31 cellular contexts compared by ENCODE assay signal in genomic region chr3:23452408-23452807, GRCh38.
DNase-seq lines count a peak whose midpoint lies in the region; TF ChIP-seq lines count a peak whose summit lies in the region.
"Had no signal": no experiment of that assay in that cellular context is flagged by ENCODE, and none has a peak within 500 bp of the region (broad histone marks: within the 10 kb centered on the region; RNA-seq: fewer than 3 reads in every experiment).

No MANE protein-coding gene starts in this region.

- no peak overlapping the region for H3K27ac ChIP-seq in HEK293 (ENCODE audit: extremely low read depth, low read depth, low read length)
- H3K27ac ChIP-seq: 22Rv1; A549; BLaER1; BLaER1 treated with 17β-estradiol and CSF1 and Interleukin-3, amounts not matched to agents 10 nM and 100 nM; C4-2B had no signal

- H3K4me1 Mint-ChIP-seq in activated CD4-positive, alpha-beta T cell treated with anti-CD3 and anti-CD28 coated beads, Interleukin-2, amount 10 ng/mL, durations not matched to agents 24 days and 14 days = no peaks in the 10 kb centered on the region
- H3K4me1 Mint-ChIP-seq: CD4-positive, alpha-beta memory T cell; CD8-positive, alpha-beta memory T cell had no signal

- intact Hi-C loops in activated CD4-positive, alpha-beta T cell treated with anti-CD3 and anti-CD28 coated beads, Interleukin-2, amount 10 ng/mL, durations not matched to agents 24 days and 14 days (cut with micrococcal nuclease) = no loop called here

- peaks cover 1% of the 10 kb centered on the region for H3K27me3 Mint-ChIP-seq in activated CD4-positive, alpha-beta T cell treated with anti-CD3 and anti-CD28 coated beads, Interleukin-2, amount 10 ng/mL, durations not matched to agents 24 days and 14 days
- H3K27me3 Mint-ChIP-seq: B cell; CD4-positive, alpha-beta memory T cell; CD4-positive, alpha-beta T cell; CD4-positive, CD25-positive, alpha-beta regulatory T cell had no signal

- peaks cover 9% of the 10 kb centered on the region for H3K4me1 ChIP-seq in HEK293 (ENCODE audit: control insufficient read depth, insufficient read depth, low read length)
- H3K4me1 ChIP-seq: BE2C, BLaER1 had no signal

- DNase-seq in activated CD4-positive, alpha-beta T cell treated with anti-CD3 and anti-CD28 coated beads, Interleukin-2, amount 10 ng/mL, durations not matched to agents 24 days and 14 days = peak; percentile 9
- DNase-seq in activated CD4-positive, alpha-beta T cell treated with anti-CD3 and anti-CD28 coated beads for 1 hour = no peak
- DNase-seq in NCI-H2196 (lab: John Stamatoyannopoulos, UW; ENCODE audit: unreplicated experiment) = no peak
- DNase-seq: 8988T; ACHN; AML-193; BE2C; C1 segment of cervical spinal cord; Caco-2; Calu3; CD4-positive, alpha-beta memory T cell; CD4-positive, alpha-beta T cell; CD4-positive, CD25-positive, alpha-beta regulatory T cell; CD8-positive, alpha-beta memory T cell; CD8-positive, alpha-beta T cell; COR-L47; DMS 273 treated with DMSO at 0.1 percent for 48 hours; DMS153; DMS53; DMS79; DMS79 treated with DMSO at 0.1 percent for 48 hours; DND-41; EL had no signal

- H3K9me3 ChIP-seq in HEK293 (ENCODE audit: control insufficient read depth, insufficient read depth, low read depth, low read length) = no peaks in the 10 kb centered on the region
- H3K9me3 ChIP-seq: A549, BE2C, Caco-2 had no signal

- H3K4me3 ChIP-seq in HEK293 (ENCODE audit: low read depth, low read length) = no peak overlapping the region
- H3K4me3 ChIP-seq: A549; BLaER1; BLaER1 treated with 17β-estradiol and CSF1 and Interleukin-3, amounts not matched to agents 10 nM and 100 nM had no signal

- POLR2A ChIA-PET in HEK293 (lab: Yijun Ruan, JAX) = no interaction called here

- no peaks in the 10 kb centered on the region for H3K36me3 Mint-ChIP-seq in activated CD4-positive, alpha-beta T cell treated with anti-CD3 and anti-CD28 coated beads, Interleukin-2, amount 10 ng/mL, durations not matched to agents 24 days and 14 days (ENCODE audit: low read depth)
- H3K36me3 Mint-ChIP-seq: CD4-positive, alpha-beta memory T cell; CD4-positive, CD25-positive, alpha-beta regulatory T cell; CD8-positive, alpha-beta memory T cell; CD8-positive, alpha-beta T cell had no signal

- H3K27ac Mint-ChIP-seq in activated CD4-positive, alpha-beta T cell treated with anti-CD3 and anti-CD28 coated beads, Interleukin-2, amount 10 ng/mL, durations not matched to agents 24 days and 14 days = no peak overlapping the region
- H3K27ac Mint-ChIP-seq: B cell; CD14-positive monocyte; CD4-positive, alpha-beta memory T cell; CD4-positive, alpha-beta T cell; CD4-positive, CD25-positive, alpha-beta regulatory T cell; CD8-positive, alpha-beta T cell had no signal

- H3K4me3 Mint-ChIP-seq in activated CD4-positive, alpha-beta T cell treated with anti-CD3 and anti-CD28 coated beads, Interleukin-2, amount 10 ng/mL, durations not matched to agents 24 days and 14 days = no peak overlapping the region
- H3K4me3 Mint-ChIP-seq: B cell; CD14-positive monocyte; CD4-positive, alpha-beta memory T cell; CD4-positive, alpha-beta T cell; CD4-positive, CD25-positive, alpha-beta regulatory T cell; CD8-positive, alpha-beta memory T cell; CD8-positive, alpha-beta T cell had no signal

- no peaks in the 10 kb centered on the region for H3K36me3 ChIP-seq in HEK293 (ENCODE audit: control insufficient read depth in 2 of 2, insufficient read depth in 1 of 2, low read length in 2 of 2)
- H3K36me3 ChIP-seq: BE2C had no signal

- CTCF ChIA-PET in HEK293 (lab: Yijun Ruan, JAX) = interaction anchor here (0.7 kb wide), 1 partner anchor 300 kb away, joined by 4 read pairs; no protein-coding TSS in a partner anchor

- no peaks in the 10 kb centered on the region for H3K9me3 Mint-ChIP-seq in activated CD4-positive, alpha-beta T cell treated with anti-CD3 and anti-CD28 coated beads, Interleukin-2, amount 10 ng/mL, durations not matched to agents 24 days and 14 days
- H3K9me3 Mint-ChIP-seq: CD8-positive, alpha-beta memory T cell had no signal

- TF ChIP-seq CTCF in HEK293 (tag by site-specific recombination; IDR thresholded peaks at IDR 0.05) = no peak

TF ChIP-seq in HEK293, 187 proteins besides CTCF, POLR2A, EP300 and RAD21:
- TF ChIP-seq, protein P1, sequence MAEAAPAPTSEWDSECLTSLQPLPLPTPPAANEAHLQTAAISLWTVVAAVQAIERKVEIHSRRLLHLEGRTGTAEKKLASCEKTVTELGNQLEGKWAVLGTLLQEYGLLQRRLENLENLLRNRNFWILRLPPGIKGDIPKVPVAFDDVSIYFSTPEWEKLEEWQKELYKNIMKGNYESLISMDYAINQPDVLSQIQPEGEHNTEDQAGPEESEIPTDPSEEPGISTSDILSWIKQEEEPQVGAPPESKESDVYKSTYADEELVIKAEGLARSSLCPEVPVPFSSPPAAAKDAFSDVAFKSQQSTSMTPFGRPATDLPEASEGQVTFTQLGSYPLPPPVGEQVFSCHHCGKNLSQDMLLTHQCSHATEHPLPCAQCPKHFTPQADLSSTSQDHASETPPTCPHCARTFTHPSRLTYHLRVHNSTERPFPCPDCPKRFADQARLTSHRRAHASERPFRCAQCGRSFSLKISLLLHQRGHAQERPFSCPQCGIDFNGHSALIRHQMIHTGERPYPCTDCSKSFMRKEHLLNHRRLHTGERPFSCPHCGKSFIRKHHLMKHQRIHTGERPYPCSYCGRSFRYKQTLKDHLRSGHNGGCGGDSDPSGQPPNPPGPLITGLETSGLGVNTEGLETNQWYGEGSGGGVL (tag by site-specific recombination; IDR thresholded peaks at IDR 0.05) = peak; percentile 38; the same call in 1 of the 2 replicates
- no peak for TF ChIP-seq ZNF266 (tag by site-specific recombination; IDR thresholded peaks at IDR 0.05; ENCODE audit: low read depth)
- peak; percentile 52 for TF ChIP-seq PRDM6 (tag by site-specific recombination; IDR thresholded peaks at IDR 0.05)
- TF ChIP-seq OSR2 (tag by site-specific recombination; IDR thresholded peaks at IDR 0.05) = peak; percentile 76
- no peak for TF ChIP-seq ZNF157 (tag by site-specific recombination; IDR thresholded peaks at IDR 0.05)
- peak; percentile 33; the same call in 1 of the 2 replicates for TF ChIP-seq ZNF843 (tag by site-specific recombination; IDR thresholded peaks at IDR 0.05)
- no peak for TF ChIP-seq ZNF121 (tag by site-specific recombination; IDR thresholded peaks at IDR 0.05)
- 0 out of 2 replicates have a peak, but pooled peaks have one; percentile 15 for TF ChIP-seq ZXDB (tag by site-specific recombination; IDR thresholded peaks at IDR 0.05)
- TF ChIP-seq, protein P2, sequence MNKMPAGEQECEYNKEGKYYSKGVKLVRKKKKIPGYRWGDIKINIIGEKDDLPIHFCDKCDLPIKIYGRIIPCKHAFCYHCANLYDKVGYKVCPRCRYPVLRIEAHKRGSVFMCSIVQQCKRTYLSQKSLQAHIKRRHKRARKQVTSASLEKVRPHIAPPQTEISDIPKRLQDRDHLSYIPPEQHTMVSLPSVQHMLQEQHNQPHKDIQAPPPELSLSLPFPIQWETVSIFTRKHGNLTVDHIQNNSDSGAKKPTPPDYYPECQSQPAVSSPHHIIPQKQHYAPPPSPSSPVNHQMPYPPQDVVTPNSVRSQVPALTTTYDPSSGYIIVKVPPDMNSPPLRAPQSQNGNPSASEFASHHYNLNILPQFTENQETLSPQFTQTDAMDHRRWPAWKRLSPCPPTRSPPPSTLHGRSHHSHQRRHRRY (tag by site-specific recombination; IDR thresholded peaks at IDR 0.05) = no peak
- 0 out of 2 replicates have a peak, but pooled peaks have one; percentile 35 for TF ChIP-seq PRDM4 (tag by site-specific recombination; IDR thresholded peaks at IDR 0.05)
- TF ChIP-seq ZNF560 (tag by site-specific recombination; IDR thresholded peaks at IDR 0.05; ENCODE audit: borderline replicate concordance) = no peak
- peak; percentile 36; the same call in 1 of the 2 replicates for TF ChIP-seq SP7 (tag by site-specific recombination; IDR thresholded peaks at IDR 0.05)
- TF ChIP-seq FEZF1 (tag by site-specific recombination; IDR thresholded peaks at IDR 0.05) = peak; percentile 78
- peak; percentile 45; the same call in 1 of the 2 replicates for TF ChIP-seq ZNF366 (tag by site-specific recombination; conservative IDR thresholded peaks at IDR 0.05)
